ENCODE assay signal across 2 cellular contexts in the genomic region with DNA sequence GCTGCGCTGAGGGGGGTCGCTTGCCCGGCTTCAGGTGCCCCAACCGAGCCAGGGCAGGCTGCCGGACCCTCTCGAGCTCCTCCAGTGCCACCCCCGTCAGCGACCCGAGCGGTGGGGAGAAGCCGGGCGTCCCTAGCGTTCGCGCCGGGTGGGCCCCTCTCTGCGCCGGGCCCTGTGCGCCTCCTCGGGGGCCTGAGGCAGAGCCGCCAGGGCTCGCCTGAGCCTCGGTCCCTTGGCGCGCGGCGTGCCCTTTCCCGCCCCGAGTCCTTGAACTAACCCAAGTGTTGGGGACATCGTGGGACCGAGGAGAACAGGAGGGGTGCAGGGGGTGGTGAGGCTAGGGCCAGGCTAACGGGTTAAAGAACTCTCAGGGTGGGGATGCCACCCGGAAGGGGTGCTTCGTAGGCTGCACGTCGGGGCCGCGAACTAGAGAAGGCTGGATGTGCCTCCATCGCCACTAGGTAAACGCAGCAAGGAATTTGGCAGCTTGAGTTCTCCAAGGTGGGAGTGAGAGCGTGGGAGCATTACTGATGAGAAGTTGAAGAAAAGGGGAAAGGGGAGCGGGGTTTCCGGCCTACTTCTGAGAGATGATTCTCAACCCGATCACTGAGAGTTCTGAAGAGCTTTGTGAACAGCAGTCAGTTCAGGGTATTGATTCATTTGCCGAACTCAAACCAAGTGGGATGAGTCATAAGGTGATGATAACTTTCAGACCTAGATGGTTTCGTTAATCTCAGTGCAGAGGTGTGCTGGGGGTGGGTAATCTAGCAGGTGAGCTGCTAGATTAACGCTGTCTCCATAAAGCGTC.
TF ChIP-seq lines count a peak whose summit lies in the region.

No MANE protein-coding gene starts in this region.

TF ChIP-seq in HEK293, 187 proteins besides CTCF, POLR2A, EP300 and RAD21 (continued from another document and continues in another):
- TF ChIP-seq, protein P1, sequence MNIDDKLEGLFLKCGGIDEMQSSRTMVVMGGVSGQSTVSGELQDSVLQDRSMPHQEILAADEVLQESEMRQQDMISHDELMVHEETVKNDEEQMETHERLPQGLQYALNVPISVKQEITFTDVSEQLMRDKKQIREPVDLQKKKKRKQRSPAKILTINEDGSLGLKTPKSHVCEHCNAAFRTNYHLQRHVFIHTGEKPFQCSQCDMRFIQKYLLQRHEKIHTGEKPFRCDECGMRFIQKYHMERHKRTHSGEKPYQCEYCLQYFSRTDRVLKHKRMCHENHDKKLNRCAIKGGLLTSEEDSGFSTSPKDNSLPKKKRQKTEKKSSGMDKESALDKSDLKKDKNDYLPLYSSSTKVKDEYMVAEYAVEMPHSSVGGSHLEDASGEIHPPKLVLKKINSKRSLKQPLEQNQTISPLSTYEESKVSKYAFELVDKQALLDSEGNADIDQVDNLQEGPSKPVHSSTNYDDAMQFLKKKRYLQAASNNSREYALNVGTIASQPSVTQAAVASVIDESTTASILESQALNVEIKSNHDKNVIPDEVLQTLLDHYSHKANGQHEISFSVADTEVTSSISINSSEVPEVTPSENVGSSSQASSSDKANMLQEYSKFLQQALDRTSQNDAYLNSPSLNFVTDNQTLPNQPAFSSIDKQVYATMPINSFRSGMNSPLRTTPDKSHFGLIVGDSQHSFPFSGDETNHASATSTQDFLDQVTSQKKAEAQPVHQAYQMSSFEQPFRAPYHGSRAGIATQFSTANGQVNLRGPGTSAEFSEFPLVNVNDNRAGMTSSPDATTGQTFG (tag by site-specific recombination; IDR thresholded peaks at IDR 0.05; ENCODE audit: borderline replicate concordance) = no peak
- no peak for TF ChIP-seq ZNF518A (tag by site-specific recombination; conservative IDR thresholded peaks at IDR 0.05; ENCODE audit: low read depth)
- TF ChIP-seq ZEB2 (tag by site-specific recombination; IDR thresholded peaks at IDR 0.05) = 0 out of 2 replicates have a peak, but pooled peaks have one; percentile 14
- TF ChIP-seq ZNF521 (tag by site-specific recombination; IDR thresholded peaks at IDR 0.05) = no peak
- TF ChIP-seq SCRT2 (tag by site-specific recombination; IDR thresholded peaks at IDR 0.05) = no peak
- TF ChIP-seq ZNF423 (tag by site-specific recombination; IDR thresholded peaks at IDR 0.05) = no peak
- TF ChIP-seq ZBTB17 (tag by site-specific recombination; IDR thresholded peaks at IDR 0.05) = peak; percentile 83
- TF ChIP-seq ZNF121 (tag by site-specific recombination; IDR thresholded peaks at IDR 0.05) = peak; percentile 83
- 0 out of 2 replicates have a peak, but pooled peaks have one; percentile 30 for TF ChIP-seq ZNF600 (tag by site-specific recombination; IDR thresholded peaks at IDR 0.05)
- TF ChIP-seq SP3 (tag by site-specific recombination; IDR thresholded peaks at IDR 0.05) = 0 out of 2 replicates have a peak, but pooled peaks have one; percentile 4
- TF ChIP-seq ZNF433 (tag by site-specific recombination; IDR thresholded peaks at IDR 0.05; ENCODE audit: low read depth) = no peak
- TF ChIP-seq, protein P2, sequence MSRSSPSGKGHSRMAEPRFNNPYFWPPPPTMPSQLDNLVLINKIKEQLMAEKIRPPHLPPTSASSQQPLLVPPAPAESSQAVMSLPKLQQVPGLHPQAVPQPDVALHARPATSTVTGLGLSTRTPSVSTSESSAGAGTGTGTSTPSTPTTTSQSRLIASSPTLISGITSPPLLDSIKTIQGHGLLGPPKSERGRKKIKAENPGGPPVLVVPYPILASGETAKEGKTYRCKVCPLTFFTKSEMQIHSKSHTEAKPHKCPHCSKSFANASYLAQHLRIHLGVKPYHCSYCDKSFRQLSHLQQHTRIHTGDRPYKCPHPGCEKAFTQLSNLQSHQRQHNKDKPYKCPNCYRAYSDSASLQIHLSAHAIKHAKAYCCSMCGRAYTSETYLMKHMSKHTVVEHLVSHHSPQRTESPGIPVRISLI (tag by site-specific recombination; IDR thresholded peaks at IDR 0.05) = no peak
- peak; percentile 66; the same call in 1 of the 2 replicates for TF ChIP-seq YY1 (tag by site-specific recombination; IDR thresholded peaks at IDR 0.05)
- peak; percentile 84 for TF ChIP-seq EGR2 (tag by site-specific recombination; IDR thresholded peaks at IDR 0.05; ENCODE audit: low read depth)
- TF ChIP-seq ZNF184 (tag by site-specific recombination; IDR thresholded peaks at IDR 0.05) = peak; percentile 55; the same call in 1 of the 2 replicates
- TF ChIP-seq ZNF416 (tag by site-specific recombination; IDR thresholded peaks at IDR 0.05) = no peak
- TF ChIP-seq ZNF747 (tag by site-specific recombination; IDR thresholded peaks at IDR 0.05) = no peak
- peak; percentile 91 for TF ChIP-seq PRDM1 (tag by site-specific recombination; IDR thresholded peaks at IDR 0.05)
- no peak for TF ChIP-seq ZNF580 (tag by site-specific recombination; IDR thresholded peaks at IDR 0.05)
- no peak for TF ChIP-seq ZBTB1 (tag by site-specific recombination; IDR thresholded peaks at IDR 0.05)
- TF ChIP-seq ZNF335 (tag by site-specific recombination; conservative IDR thresholded peaks at IDR 0.05) = peak; percentile 86

TF ChIP-seq in HepG2, 621 proteins besides CTCF, POLR2A, EP300 and RAD21 (continued from another document and continues in another):
- TF ChIP-seq ZNF800 (CRISPR knock-in tag; IDR thresholded peaks at IDR 0.05) = peak; percentile 25; the same call in 1 of the 2 replicates
- 0 out of 2 replicates have a peak, but pooled peaks have one; percentile 15 for TF ChIP-seq ZNF451 (CRISPR knock-in tag; IDR thresholded peaks at IDR 0.05)
- TF ChIP-seq ZNF235 (CRISPR knock-in tag; IDR thresholded peaks at IDR 0.05; ENCODE audit: borderline replicate concordance) = 0 out of 2 replicates have a peak, but pooled peaks have one; percentile 14
- TF ChIP-seq NKX3-1 (CRISPR knock-in tag; IDR thresholded peaks at IDR 0.05) = peak; percentile 0; the same call in 1 of the 2 replicates
- TF ChIP-seq, protein P3, sequence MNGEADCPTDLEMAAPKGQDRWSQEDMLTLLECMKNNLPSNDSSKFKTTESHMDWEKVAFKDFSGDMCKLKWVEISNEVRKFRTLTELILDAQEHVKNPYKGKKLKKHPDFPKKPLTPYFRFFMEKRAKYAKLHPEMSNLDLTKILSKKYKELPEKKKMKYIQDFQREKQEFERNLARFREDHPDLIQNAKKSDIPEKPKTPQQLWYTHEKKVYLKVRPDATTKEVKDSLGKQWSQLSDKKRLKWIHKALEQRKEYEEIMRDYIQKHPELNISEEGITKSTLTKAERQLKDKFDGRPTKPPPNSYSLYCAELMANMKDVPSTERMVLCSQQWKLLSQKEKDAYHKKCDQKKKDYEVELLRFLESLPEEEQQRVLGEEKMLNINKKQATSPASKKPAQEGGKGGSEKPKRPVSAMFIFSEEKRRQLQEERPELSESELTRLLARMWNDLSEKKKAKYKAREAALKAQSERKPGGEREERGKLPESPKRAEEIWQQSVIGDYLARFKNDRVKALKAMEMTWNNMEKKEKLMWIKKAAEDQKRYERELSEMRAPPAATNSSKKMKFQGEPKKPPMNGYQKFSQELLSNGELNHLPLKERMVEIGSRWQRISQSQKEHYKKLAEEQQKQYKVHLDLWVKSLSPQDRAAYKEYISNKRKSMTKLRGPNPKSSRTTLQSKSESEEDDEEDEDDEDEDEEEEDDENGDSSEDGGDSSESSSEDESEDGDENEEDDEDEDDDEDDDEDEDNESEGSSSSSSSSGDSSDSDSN (CRISPR knock-in tag; IDR thresholded peaks at IDR 0.05) = peak; percentile 93
- TF ChIP-seq MXD4 (CRISPR knock-in tag; IDR thresholded peaks at IDR 0.05) = no peak
- TF ChIP-seq ARID4A (CRISPR knock-in tag; IDR thresholded peaks at IDR 0.05; ENCODE audit: borderline replicate concordance) = peak; percentile 64; the same call in 1 of the 2 replicates
- TF ChIP-seq ZNF547 (CRISPR knock-in tag; IDR thresholded peaks at IDR 0.05) = peak; percentile 50; the same call in 1 of the 2 replicates
- 0 out of 2 replicates have a peak, but pooled peaks have one; percentile 26 for TF ChIP-seq ZNF891 (CRISPR knock-in tag; IDR thresholded peaks at IDR 0.05)
- TF ChIP-seq JARID2 (CRISPR knock-in tag; IDR thresholded peaks at IDR 0.05; ENCODE audit: insufficient replicate concordance) = no peak
- TF ChIP-seq, protein P4, sequence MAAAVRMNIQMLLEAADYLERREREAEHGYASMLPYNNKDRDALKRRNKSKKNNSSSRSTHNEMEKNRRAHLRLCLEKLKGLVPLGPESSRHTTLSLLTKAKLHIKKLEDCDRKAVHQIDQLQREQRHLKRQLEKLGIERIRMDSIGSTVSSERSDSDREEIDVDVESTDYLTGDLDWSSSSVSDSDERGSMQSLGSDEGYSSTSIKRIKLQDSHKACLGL (CRISPR knock-in tag; IDR thresholded peaks at IDR 0.05) = peak; percentile 67
- 0 out of 2 replicates have a peak, but pooled peaks have one; percentile 7 for TF ChIP-seq ERF (CRISPR knock-in tag; IDR thresholded peaks at IDR 0.05)
- peak; percentile 43; the same call in 1 of the 2 replicates for TF ChIP-seq ARID2 (CRISPR knock-in tag; IDR thresholded peaks at IDR 0.05; ENCODE audit: borderline replicate concordance)
- peak; percentile 92 for TF ChIP-seq FOSL2 (CRISPR knock-in tag; IDR thresholded peaks at IDR 0.05)
- TF ChIP-seq ISX (CRISPR knock-in tag; conservative IDR thresholded peaks at IDR 0.05) = peak; percentile 38; the same call in 1 of the 2 replicates
- TF ChIP-seq DZIP1 (CRISPR knock-in tag; IDR thresholded peaks at IDR 0.05) = peak; percentile 55; the same call in 1 of the 2 replicates
- TF ChIP-seq ZNF557 (CRISPR knock-in tag; IDR thresholded peaks at IDR 0.05) = 0 out of 2 replicates have a peak, but pooled peaks have one; percentile 23
- TF ChIP-seq TFAP4 (IDR thresholded peaks at IDR 0.05; ENCODE audit: borderline replicate concordance, low read depth) = no peak
- peak; percentile 16 for TF ChIP-seq ZNF18 (CRISPR knock-in tag; IDR thresholded peaks at IDR 0.05; ENCODE audit: insufficient replicate concordance)
